1 cellular context compared by ENCODE assay signal in genomic region chr1:18937539-18937938, GRCh38.
TF ChIP-seq lines count a peak whose summit lies in the region.

No MANE protein-coding gene starts in this region.

TF ChIP-seq in H1, 55 proteins besides CTCF, POLR2A, EP300 and RAD21:
- TF ChIP-seq SIN3A (conservative IDR thresholded peaks at IDR 0.05 in 1 of 2, IDR thresholded peaks at IDR 0.05 in 1 of 2; ENCODE audit: low read depth in 1 of 2, low read length in 2 of 2), result no peak
- TF ChIP-seq CTBP2 (IDR thresholded peaks at IDR 0.05; ENCODE audit: borderline replicate concordance, insufficient read depth, insufficient read length, low read length), result no peak
TF ChIP-seq in H1: peak in this region for 0.
